In the genomic region with DNA sequence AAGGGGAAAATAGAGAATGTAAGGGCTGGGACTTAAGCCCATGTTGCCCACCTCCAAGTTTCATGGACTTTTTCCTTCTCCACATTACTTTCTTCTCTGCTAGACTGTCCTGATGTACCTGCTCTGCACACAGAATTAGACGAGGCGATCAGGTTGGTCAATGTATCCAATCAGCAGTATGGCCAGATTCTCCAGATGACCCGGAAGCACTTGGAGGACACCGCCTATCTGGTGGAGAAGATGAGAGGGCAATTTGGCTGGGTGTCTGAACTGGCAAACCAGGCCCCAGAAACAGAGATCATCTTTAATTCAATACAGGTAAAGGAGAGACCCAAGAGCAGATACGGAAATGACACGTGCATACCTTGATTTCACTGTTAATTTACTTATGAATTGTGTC, we compare ENCODE assay signal across 38 cellular contexts. TPM values are rescaled to one million over a fixed set of nuclear protein-coding genes. Genes with fewer than 3 reads are reported as not detected.
"Had no signal": no experiment of that assay in that cellular context is flagged by ENCODE, and none has a peak within 500 bp of the region (broad histone marks: within the 10 kb centered on the region; RNA-seq: fewer than 3 reads in every experiment).

No MANE protein-coding gene starts in this region.

- H3K4me1 ChIP-seq: adrenal gland had no signal

- H3K4me3 Mint-ChIP-seq: activated B cell treated with CpG ODN at 0.5 μM for 24 hours; activated CD4-positive, alpha-beta memory T cell treated with anti-CD3 and anti-CD28 coated beads for 36 hours; activated naive CD4-positive, alpha-beta T cell treated with anti-CD3 and anti-CD28 coated beads for 36 hours; activated T-cell treated with anti-CD3 and anti-CD28 coated beads, Interleukin-2, amount 50 U/mL, for 4 hours; activated T-helper 1 cell treated with anti-CD3 and anti-CD28 coated beads, Interleukin-12 subunit alpha, Interleukin-12 subunit beta, Interleukin-2, Interleukin-4 antibody, amounts not matched to agents 30 ng/mL and 10 ng/mL and 1 ng/mL, durations not matched to agents 14 hours and 24 hours and 36 hours; central memory CD8-positive, alpha-beta T cell had no signal

- H3K27ac Mint-ChIP-seq: activated B cell treated with CpG ODN at 0.5 μM for 24 hours; activated CD4-positive, alpha-beta memory T cell treated with anti-CD3 and anti-CD28 coated beads for 36 hours; activated naive CD4-positive, alpha-beta T cell treated with anti-CD3 and anti-CD28 coated beads for 36 hours; activated naive CD4-positive, alpha-beta T cell treated with anti-CD3 and anti-CD28 coated beads, Interleukin-2, amount 50 U/mL, for 72 hours; activated T-helper 1 cell treated with anti-CD3 and anti-CD28 coated beads, Interleukin-12 subunit alpha, Interleukin-12 subunit beta, Interleukin-2, Interleukin-4 antibody, amounts not matched to agents 30 ng/mL and 10 ng/mL and 1 ng/mL, durations not matched to agents 14 hours and 24 hours and 36 hours had no signal

- H3K4me1 Mint-ChIP-seq: activated B cell treated with CpG ODN at 0.5 μM for 24 hours; central memory CD8-positive, alpha-beta T cell had no signal

- H3K36me3 Mint-ChIP-seq: activated CD4-positive, alpha-beta memory T cell treated with anti-CD3 and anti-CD28 coated beads for 36 hours; activated naive CD4-positive, alpha-beta T cell treated with anti-CD3 and anti-CD28 coated beads, Interleukin-2, amount 50 U/mL, for 72 hours had no signal

- ATAC-seq: activated naive CD4-positive, alpha-beta T cell treated with anti-CD3 and anti-CD28 coated beads, Interleukin-2, amount 50 U/mL, for 72 hours; activated T-cell treated with anti-CD3 and anti-CD28 coated beads, Interleukin-2, amount 50 U/mL, for 4 hours; Right ventricle myocardium inferior had no signal

- H3K27me3 ChIP-seq: adrenal gland had no signal

- H3K27ac ChIP-seq: adrenal gland, brain microvascular endothelial cell, PC-9, RWPE1, VCaP had no signal

- H3K9me3 ChIP-seq: adrenal gland had no signal

- H3K4me2 ChIP-seq: PC-9 had no signal

- H2AFZ ChIP-seq: PC-9 had no signal

- FAIRE-seq: RCC 7860 had no signal

- H3K4me3 ChIP-seq: adrenal gland, PC-9 had no signal

- H3K36me3 ChIP-seq: adrenal gland, brain microvascular endothelial cell had no signal

- DNase-seq: activated B cell treated with CpG ODN at 0.5 μM for 24 hours; activated CD4-positive, alpha-beta memory T cell treated with anti-CD3 and anti-CD28 coated beads for 36 hours; activated CD4-positive, alpha-beta T cell treated with anti-CD3 and anti-CD28 coated beads for 4 hours; activated CD4-positive, alpha-beta T cell treated with anti-CD3 and anti-CD28 coated beads, Interleukin-2, amount 50 U/mL, for 1 hour; activated CD4-positive, CD25-positive, alpha-beta regulatory T cell treated with anti-CD3 and anti-CD28 coated beads, Interleukin-2, amount 50 U/mL, for 72 hours; activated CD8-positive, alpha-beta memory T cell treated with anti-CD3 and anti-CD28 coated beads, Interleukin-2, amount 50 U/mL, for 4 hours; activated gamma-delta T cell treated with Interleukin-2 at 50 U/mL for 16 hours; activated naive CD4-positive, alpha-beta T cell treated with anti-CD3 and anti-CD28 coated beads for 36 hours; activated T-cell treated with anti-CD3 and anti-CD28 coated beads for 4 hours; activated T-cell treated with anti-CD3 and anti-CD28 coated beads, Interleukin-2, amount 50 U/mL, for 4 hours; adrenal gland; anterior cingulate cortex; brain microvascular endothelial cell; Karpas-422; KBM-7; NCI-H1048; NCI-H1105 treated with DMSO at 0.1 percent for 48 hours; NCI-H1436 treated with DMSO at 0.1 percent for 48 hours; NCI-H1694 treated with DMSO at 0.1 percent for 48 hours; NCI-H2029; NCI-H510A; NCI-H526; NCI-H748 treated with DMSO at 0.1 percent for 48 hours; NK-92 treated with Interleukin-12 subunit alpha and Interleukin-12 subunit beta, amount 100 ng/mL, for 24 hours; PC-9; SIG-M5; SW 1271; T-helper 1 cell; T-helper 2 cell; T-helper 9 cell had no signal

- H3K9me3 Mint-ChIP-seq: activated B cell treated with CpG ODN at 0.5 μM for 24 hours; activated CD4-positive, alpha-beta memory T cell treated with anti-CD3 and anti-CD28 coated beads for 36 hours; activated naive CD4-positive, alpha-beta T cell treated with anti-CD3 and anti-CD28 coated beads for 36 hours; activated naive CD4-positive, alpha-beta T cell treated with anti-CD3 and anti-CD28 coated beads, Interleukin-2, amount 50 U/mL, for 72 hours; activated T-cell treated with anti-CD3 and anti-CD28 coated beads, Interleukin-2, amount 50 U/mL, for 4 hours; activated T-helper 1 cell treated with anti-CD3 and anti-CD28 coated beads, Interleukin-12 subunit alpha, Interleukin-12 subunit beta, Interleukin-2, Interleukin-4 antibody, amounts not matched to agents 30 ng/mL and 10 ng/mL and 1 ng/mL, durations not matched to agents 14 hours and 24 hours and 36 hours; central memory CD8-positive, alpha-beta T cell had no signal

RNA-seq across cellular contexts. Expression of a gene that starts 44.4 kb away (rescaled TPM):
- total RNA-seq: activated B cell treated with CpG ODN at 0.5 μM for 24 hours; activated CD4-positive, alpha-beta memory T cell treated with anti-CD3 and anti-CD28 coated beads for 36 hours; activated naive CD4-positive, alpha-beta T cell treated with anti-CD3 and anti-CD28 coated beads for 36 hours; activated naive CD4-positive, alpha-beta T cell treated with anti-CD3 and anti-CD28 coated beads, Interleukin-2, amount 50 U/mL, for 72 hours; activated T-cell treated with anti-CD3 and anti-CD28 coated beads, Interleukin-2, amount 50 U/mL, for 4 hours; activated T-helper 1 cell treated with anti-CD3 and anti-CD28 coated beads, Interleukin-12 subunit alpha, Interleukin-12 subunit beta, Interleukin-2, Interleukin-4 antibody, amounts not matched to agents 30 ng/mL and 10 ng/mL and 1 ng/mL, durations not matched to agents 14 hours and 24 hours and 36 hours; MCF 10A; PC-9 had no signal
